In genomic region chr16:17766012-17766411, GRCh38 we compare ENCODE assay signal across 31 cellular contexts.
"Had no signal": no experiment of that assay in that cellular context is flagged by ENCODE, and none has a peak within 500 bp of the region (broad histone marks: within the 10 kb centered on the region; RNA-seq: fewer than 3 reads in every experiment).

No MANE protein-coding gene starts in this region.

- H3K4me1 ChIP-seq: adrenal gland, ascending aorta, body of pancreas, breast epithelium had no signal

- H3K27me3 ChIP-seq: ascending aorta, body of pancreas, brain microvascular endothelial cell, breast epithelium, cardiac muscle cell had no signal

- H3K4me3 ChIP-seq: adrenal gland, ascending aorta, body of pancreas, breast epithelium, cardiac muscle cell had no signal

- H3K36me3 ChIP-seq: adrenal gland, ascending aorta, brain microvascular endothelial cell, breast epithelium, cardiac muscle cell had no signal

- ATAC-seq: activated naive CD4-positive, alpha-beta T cell treated with anti-CD3 and anti-CD28 coated beads, Interleukin-2, amount 50 U/mL, for 72 hours; activated naive CD8-positive, alpha-beta T cell treated with anti-CD3 and anti-CD28 coated beads, Interleukin-2, amount 50 U/mL, for 24 hours; activated T-cell treated with anti-CD3 and anti-CD28 coated beads, Interleukin-2, amount 50 U/mL, for 4 hours; activated T-cell treated with anti-CD3 and anti-CD28 coated beads, Interleukin-2, amount 50 U/mL, for 72 hours; activated T-helper 17 cell treated with anti-CD3 and anti-CD28 coated beads, Interleukin-2, amount 50 U/mL, for 72 hours; body of pancreas had no signal

- H3K27ac ChIP-seq: adrenal gland, ascending aorta, body of pancreas, brain microvascular endothelial cell, breast epithelium, cardiac muscle cell had no signal

- DNase-seq: activated effector memory CD4-positive, alpha-beta T cell treated with anti-CD3 and anti-CD28 coated beads, Interleukin-2, amount 50 U/mL, for 16 hours; activated effector memory CD4-positive, alpha-beta T cell treated with Interleukin-2 at 50 U/mL for 16 hours; activated gamma-delta T cell; activated gamma-delta T cell treated with Interleukin-2 at 50 U/mL for 16 hours; activated naive CD4-positive, alpha-beta T cell; activated naive CD4-positive, alpha-beta T cell treated with anti-CD3 and anti-CD28 coated beads for 36 hours; activated naive CD4-positive, alpha-beta T cell treated with anti-CD3 and anti-CD28 coated beads, Interleukin-2, amount 10 ng/mL, durations not matched to agents 7 days and 5 days; activated naive CD4-positive, alpha-beta T cell treated with anti-CD3 and anti-CD28 coated beads, Interleukin-2, amount 50 U/mL, for 16 hours; activated naive CD4-positive, alpha-beta T cell treated with Interleukin-2 at 50 U/mL for 16 hours; activated naive CD8-positive, alpha-beta T cell treated with anti-CD3 and anti-CD28 coated beads for 36 hours; activated naive CD8-positive, alpha-beta T cell treated with anti-CD3 and anti-CD28 coated beads, Interleukin-2, amount 10 ng/mL, durations not matched to agents 7 days and 5 days; activated naive CD8-positive, alpha-beta T cell treated with anti-CD3 and anti-CD28 coated beads, Interleukin-2, amount 50 U/mL, for 24 hours; activated T-cell treated with anti-CD3 and anti-CD28 coated beads, Interleukin-2, amount 50 U/mL, for 24 hours; activated T-cell treated with anti-CD3 and anti-CD28 coated beads, Interleukin-2, amount 50 U/mL, for 4 hours; activated T-cell treated with anti-CD3 and anti-CD28 coated beads, Interleukin-2, amount 50 U/mL, for 48 hours; activated T-cell treated with anti-CD3 and anti-CD28 coated beads, Interleukin-2, amount 50 U/mL, for 72 hours; adrenal gland; amniotic stem cell; amygdala; anterior cingulate cortex; aorta; body of pancreas; brain microvascular endothelial cell; caudate nucleus; central memory CD4-positive, alpha-beta T cell; cerebellar nuclear complex had no signal

- H3K9me3 ChIP-seq: adrenal gland, ascending aorta, body of pancreas, breast epithelium had no signal
